ENCODE assay signal across 8 cellular contexts in genomic region chr9:134738869-134739659, GRCh38.
DNase-seq lines count a peak whose midpoint lies in the region; ATAC-seq, FAIRE-seq and TF ChIP-seq lines count a peak whose summit lies in the region.

No MANE protein-coding gene starts in this region.

- intact Hi-C loops in left colon (cut with DNase I, micrococcal nuclease) = loop anchor here in 1 of 2 donors (5.0 kb wide), 1 partner anchor 37 kb away; no protein-coding TSS in a partner anchor

- peak; percentile 68 for ATAC-seq in left colon
- ATAC-seq in HG03159 (IDR thresholded peaks at IDR 0.05; ENCODE audit: unreplicated experiment) = no peak
- ATAC-seq in HG03196 (IDR thresholded peaks at IDR 0.05; ENCODE audit: unreplicated experiment) = no peak

- no peaks in the 10 kb centered on the region for H3K27me3 ChIP-seq in bronchial epithelial cell (ENCODE audit: control insufficient read depth, insufficient read depth, low read length)

- in situ Hi-C loops in Caki2 (cut with HindIII; ENCODE audit: low pct_unique_long_range_greater_than_20kb, low sequenced_read_pairs) = no loop called here

- TF ChIP-seq CTCF in bronchial epithelial cell (IDR thresholded peaks at IDR 0.05; ENCODE audit: insufficient read depth, low read length, severe bottlenecking) = peak; percentile 68

- DNase-seq in Caki2 (ENCODE audit: low read depth) (peak; percentile 45), HuH-7 (ENCODE audit: low spot score) (peak; percentile 87), T-helper 9 cell (peak; percentile 26), bronchial epithelial cell (ENCODE audit: low read depth) (no peak), left colon (peak in 1 of 2 donors; percentile 62)
- DNase-seq in stimulated activated CD4-positive, alpha-beta T cell treated with anti-CD3 and anti-CD28 coated beads, Interleukin-4, amount 100 ng/mL, for 48 hours (ENCODE audit: low read depth in 2 of 2) = peak; percentile 14 to 27

- no peaks in the 10 kb centered on the region for H3K36me3 ChIP-seq in bronchial epithelial cell (ENCODE audit: control insufficient read depth, insufficient read depth, low read length)

- FAIRE-seq in bronchial epithelial cell (lab: Jason Lieb, UNC) = no peak

- H3K4me3 ChIP-seq in bronchial epithelial cell (ENCODE audit: low read depth, low read length) = no peak overlapping the region
